In the genomic region with DNA sequence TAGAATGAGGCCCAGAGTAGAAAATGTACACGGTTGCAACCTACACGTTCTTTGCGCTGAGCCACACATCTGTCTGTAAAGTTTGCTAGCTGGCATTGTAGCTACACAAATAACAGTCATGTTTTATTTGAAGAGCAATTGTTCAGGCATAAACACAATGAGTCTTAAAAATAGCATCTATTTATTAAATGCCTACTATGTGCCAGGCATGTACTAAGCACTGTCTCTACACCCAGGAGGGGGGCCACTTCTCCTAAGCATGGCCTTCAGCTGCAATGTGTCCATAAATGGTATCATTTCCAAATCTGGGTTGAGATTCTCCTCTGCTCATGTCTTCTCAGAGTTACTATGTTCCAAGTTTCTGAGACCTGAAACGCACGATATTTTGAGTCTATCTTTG, we compare ENCODE assay signal across 14 cellular contexts.
"Had no signal": no experiment of that assay in that cellular context is flagged by ENCODE, and none has a peak within 500 bp of the region (broad histone marks: within the 10 kb centered on the region; RNA-seq: fewer than 3 reads in every experiment).

No MANE protein-coding gene starts in this region.

- DNase-seq: activated CD4-positive, alpha-beta T cell treated with anti-CD3 and anti-CD28 coated beads for 4 hours; activated CD8-positive, alpha-beta T cell treated with anti-CD3 and anti-CD28 coated beads for 36 hours; activated effector memory CD4-positive, alpha-beta T cell treated with anti-CD3 and anti-CD28 coated beads, Interleukin-2, amount 50 U/mL, for 16 hours; activated T-cell treated with anti-CD3 and anti-CD28 coated beads, Interleukin-2, amount 50 U/mL, for 48 hours; body of pancreas; cortex of kidney; effector CD8-positive, alpha-beta T cell; natural killer cell; nucleus accumbens; SHP77 treated with DMSO at 0.1 percent for 48 hours; stimulated activated CD4-positive, alpha-beta T cell treated with anti-CD3 and anti-CD28 coated beads, Interleukin-12 subunit alpha, Interleukin-12 subunit beta, amount 100 ng/mL, for 4 hours; T-helper 1 cell; T1000 had no signal

- H3K9me3 ChIP-seq: body of pancreas, prostate gland had no signal

- H3K36me3 ChIP-seq: prostate gland had no signal

- H3K4me3 ChIP-seq: body of pancreas, prostate gland had no signal

- H3K4me1 ChIP-seq: prostate gland had no signal

- H3K27me3 ChIP-seq: body of pancreas had no signal

- H3K27ac ChIP-seq: body of pancreas, prostate gland had no signal
